In genomic region chr3:40780341-40780800, GRCh38 we compare ENCODE assay signal across 8 cellular contexts.
DNase-seq lines count a peak whose midpoint lies in the region; ATAC-seq, FAIRE-seq and TF ChIP-seq lines count a peak whose summit lies in the region.

No MANE protein-coding gene starts in this region.

- H3K9ac ChIP-seq in endothelial cell of umbilical vein (replicated peaks; ENCODE audit: extremely low read depth, insufficient read depth, low read length), result no peak overlapping the region

- TF ChIP-seq CTCF in endothelial cell of umbilical vein (IDR thresholded peaks at IDR 0.05; ENCODE audit: extremely low read depth in 1 of 2, insufficient read depth in 1 of 2, low read depth in 1 of 2, low read length in 2 of 2) (no peak), transverse colon (IDR thresholded peaks at IDR 0.05) (no peak)

- intact Hi-C loops in endothelial cell of umbilical vein (cut with micrococcal nuclease) (no loop called here), transverse colon (cut with DNase I; ENCODE audit: low total_unique reads) (no loop called here)
- intact Hi-C loops in activated CD4-positive, alpha-beta T cell treated with anti-CD3 and anti-CD28 coated beads for 36 hours (cut with DNase I, micrococcal nuclease), result no loop called here

- H3K9me3 Mint-ChIP-seq in activated CD4-positive, alpha-beta T cell treated with anti-CD3 and anti-CD28 coated beads for 36 hours (ENCODE audit: low read depth), result no peaks in the 10 kb centered on the region
- H3K9me3 Mint-ChIP-seq in stimulated activated effector memory CD8-positive, alpha-beta T cell treated with anti-CD3 and anti-CD28 coated beads, Interleukin-12 subunit alpha, Interleukin-12 subunit beta, amount 100 ng/mL, for 72 hours, result no peaks in the 10 kb centered on the region

- TF ChIP-seq POLR2A in endothelial cell of umbilical vein (IDR thresholded peaks at IDR 0.05; ENCODE audit: low read depth, low read length) (no peak), transverse colon (IDR thresholded peaks at IDR 0.05) (no peak)

- no peaks in the 10 kb centered on the region for H3K9me1 ChIP-seq in endothelial cell of umbilical vein (replicated peaks; ENCODE audit: control insufficient read depth, extremely low read depth, insufficient read depth, low read length)

- CTCF ChIA-PET in endothelial cell of umbilical vein (lab: Charles Lee), result no interaction called here
- CTCF ChIA-PET in activated CD4-positive, alpha-beta T cell treated with anti-CD3 and anti-CD28 coated beads for 36 hours (lab: Charles Lee), result interaction anchor here (1.1 kb wide), 1 partner anchor 11 kb away, joined by 4 read pairs; no protein-coding TSS in a partner anchor

- H2AFZ ChIP-seq in endothelial cell of umbilical vein (ENCODE audit: low read depth, low read length), result no peak overlapping the region

- H3K27me3 ChIP-seq in endothelial cell of umbilical vein (ENCODE audit: control insufficient read depth in 2 of 2, insufficient read depth in 2 of 2, low read length in 2 of 2) (no peaks in the 10 kb centered on the region), transverse colon (no peaks in the 10 kb centered on the region)

- H3K27me3 Mint-ChIP-seq in activated CD4-positive, alpha-beta T cell treated with anti-CD3 and anti-CD28 coated beads for 36 hours, result peaks cover 11% of the 10 kb centered on the region

- BruUV-seq in endothelial cell of umbilical vein (replicated peaks; lab: Mats Ljungman, UMichigan), result no TSS peak

- POLR2A ChIA-PET in endothelial cell of umbilical vein (lab: Charles Lee), result interaction anchor here (0.7 kb wide), 1 partner anchor 159 kb away, joined by 4 read pairs; no protein-coding TSS in a partner anchor
- POLR2A ChIA-PET in activated CD4-positive, alpha-beta T cell treated with anti-CD3 and anti-CD28 coated beads for 36 hours (lab: Charles Lee), result interaction anchor here (0.7 kb wide), 1 partner anchor 146 kb away, joined by 5 read pairs; no protein-coding TSS in a partner anchor

- ATAC-seq in HG03571 (IDR thresholded peaks at IDR 0.05; ENCODE audit: unreplicated experiment), result no peak
- ATAC-seq in GM18909 (IDR thresholded peaks at IDR 0.05; ENCODE audit: poor library complexity, unreplicated experiment), result no peak
- ATAC-seq in activated CD4-positive, alpha-beta T cell treated with anti-CD3 and anti-CD28 coated beads for 36 hours, result no peak
- ATAC-seq in stimulated activated effector memory CD8-positive, alpha-beta T cell treated with anti-CD3 and anti-CD28 coated beads, Interleukin-12 subunit alpha, Interleukin-12 subunit beta, amount 100 ng/mL, for 72 hours, result no peak

- TF ChIP-seq EP300 in transverse colon (IDR thresholded peaks at IDR 0.05; ENCODE audit: low read depth), result no peak

- dilution Hi-C loops in endothelial cell of umbilical vein (cut with MboI; ENCODE audit: extremely low pct_ligation_motif_present, low sequenced_read_pairs), result no loop called here

- H3K27ac Mint-ChIP-seq in activated CD4-positive, alpha-beta T cell treated with anti-CD3 and anti-CD28 coated beads for 36 hours, result no peak overlapping the region
- H3K27ac Mint-ChIP-seq in stimulated activated effector memory CD8-positive, alpha-beta T cell treated with anti-CD3 and anti-CD28 coated beads, Interleukin-12 subunit alpha, Interleukin-12 subunit beta, amount 100 ng/mL, for 72 hours, result no peak overlapping the region

- no peaks in the 10 kb centered on the region for H4K20me1 ChIP-seq in endothelial cell of umbilical vein (replicated peaks; ENCODE audit: control insufficient read depth, extremely low read depth, insufficient read depth, low read length)

- H3K36me3 ChIP-seq in endothelial cell of umbilical vein (ENCODE audit: control insufficient read depth in 2 of 2, extremely low read depth in 1 of 2, insufficient read depth in 2 of 2, low read length in 2 of 2) (no peaks in the 10 kb centered on the region), transverse colon (no peaks in the 10 kb centered on the region)

- H3K79me2 ChIP-seq in endothelial cell of umbilical vein (ENCODE audit: control insufficient read depth, insufficient read depth, low read length), result no peaks in the 10 kb centered on the region

- H3K4me1 Mint-ChIP-seq in activated CD4-positive, alpha-beta T cell treated with anti-CD3 and anti-CD28 coated beads for 36 hours, result no peaks in the 10 kb centered on the region
- H3K4me1 Mint-ChIP-seq in stimulated activated effector memory CD8-positive, alpha-beta T cell treated with anti-CD3 and anti-CD28 coated beads, Interleukin-12 subunit alpha, Interleukin-12 subunit beta, amount 100 ng/mL, for 72 hours, result no peaks in the 10 kb centered on the region

- H3K4me2 ChIP-seq in endothelial cell of umbilical vein (ENCODE audit: insufficient read depth, low read length), result no peak overlapping the region

- H3K36me3 Mint-ChIP-seq in activated CD4-positive, alpha-beta T cell treated with anti-CD3 and anti-CD28 coated beads for 36 hours (ENCODE audit: low read depth), result no peaks in the 10 kb centered on the region
- H3K36me3 Mint-ChIP-seq in stimulated activated effector memory CD8-positive, alpha-beta T cell treated with anti-CD3 and anti-CD28 coated beads, Interleukin-12 subunit alpha, Interleukin-12 subunit beta, amount 100 ng/mL, for 72 hours, result no peaks in the 10 kb centered on the region

- WGBS in transverse colon (ENCODE audit: low coverage in 1 of 2), 2 donors, result 64 to 73% methylated on average over 7 to 13 of the region's 13 CpGs

- in situ Hi-C loops in transverse colon (cut with MboI; ENCODE audit: low pct_ligation_motif_present in 1 of 4, low pct_unique_long_range_greater_than_20kb in 1 of 4, low sequenced_read_pairs in 3 of 4), result no loop called here

- no peak for FAIRE-seq in endothelial cell of umbilical vein (lab: Jason Lieb, UNC)

- H3K4me3 ChIP-seq in endothelial cell of umbilical vein (replicated peaks in 1 of 3; ENCODE audit: insufficient read depth in 1 of 3, low read depth in 1 of 3, low read length in 3 of 3), result no peak overlapping the region
- no peak overlapping the region for H3K4me3 ChIP-seq in transverse colon

- no peaks in the 10 kb centered on the region for H3K9me3 ChIP-seq in endothelial cell of umbilical vein (replicated peaks; ENCODE audit: control insufficient read depth, insufficient read depth, low read length)
- H3K9me3 ChIP-seq in transverse colon, result no peaks in the 10 kb centered on the region

- H3K27ac ChIP-seq in endothelial cell of umbilical vein (ENCODE audit: insufficient read depth, low read depth, low read length), result no peak overlapping the region
- H3K27ac ChIP-seq in transverse colon, result peak overlapping the region; percentile 59 to 78 (median 66)

- DNase-seq in NCI-H345 (lab: John Stamatoyannopoulos, UW) (peak; percentile 45), endothelial cell of umbilical vein (ENCODE audit: low read depth, low spot score) (peak; percentile 8), middle frontal gyrus (ENCODE audit: extremely low spot score, low spot score) (peak; percentile 57), transverse colon (peak; percentile 23)
- no peak for DNase-seq in activated CD4-positive, alpha-beta T cell treated with anti-CD3 and anti-CD28 coated beads for 36 hours
- no peak for DNase-seq in stimulated activated effector memory CD8-positive, alpha-beta T cell treated with anti-CD3 and anti-CD28 coated beads, Interleukin-12 subunit alpha, Interleukin-12 subunit beta, amount 100 ng/mL, for 72 hours (ENCODE audit: low spot score in 2 of 2)

- no peak overlapping the region for H3K4me3 Mint-ChIP-seq in activated CD4-positive, alpha-beta T cell treated with anti-CD3 and anti-CD28 coated beads for 36 hours
- H3K4me3 Mint-ChIP-seq in stimulated activated effector memory CD8-positive, alpha-beta T cell treated with anti-CD3 and anti-CD28 coated beads, Interleukin-12 subunit alpha, Interleukin-12 subunit beta, amount 100 ng/mL, for 72 hours, result no peak overlapping the region

- H3K4me1 ChIP-seq in endothelial cell of umbilical vein (ENCODE audit: control insufficient read depth, extremely low read depth, insufficient read depth, low read length), result no peaks in the 10 kb centered on the region
- H3K4me1 ChIP-seq in transverse colon, result peaks cover 0 to 13% (median 2%) of the 10 kb centered on the region in 4 donors

TF ChIP-seq in endothelial cell of umbilical vein, 7 proteins besides CTCF, POLR2A, EP300 and RAD21:
- TF ChIP-seq JUN (IDR thresholded peaks at IDR 0.05; ENCODE audit: borderline replicate concordance, insufficient read depth, insufficient read length, low read depth) (no peak), GATA2 (IDR thresholded peaks at IDR 0.05; ENCODE audit: insufficient read depth, insufficient read length, low read depth, low read length) (no peak), FOS (IDR thresholded peaks at IDR 0.05; ENCODE audit: borderline replicate concordance, insufficient read depth, low read length) (no peak), MAX (IDR thresholded peaks at IDR 0.05; ENCODE audit: insufficient read depth, insufficient read length) (no peak), POLR2AphosphoS5 (IDR thresholded peaks at IDR 0.05; ENCODE audit: insufficient read depth, low read depth, low read length) (no peak), EZH2 (IDR thresholded peaks at IDR 0.05; ENCODE audit: borderline replicate concordance, low read depth, low read length, severe bottlenecking) (no peak), MYC (IDR thresholded peaks at IDR 0.05; ENCODE audit: low read depth, low read length) (no peak)

Comparison
In these comparisons a context has a peak if more than half of its experiments do, and no peak if none do; other contexts are left out.
1. DNase-seq: peak in NCI-H345 (single experiment), endothelial cell of umbilical vein (single experiment), middle frontal gyrus (single experiment) and transverse colon (single experiment); none in activated CD4-positive, alpha-beta T cell treated with anti-CD3 and anti-CD28 coated beads for 36 hours (single experiment) and stimulated activated effector memory CD8-positive, alpha-beta T cell treated with anti-CD3 and anti-CD28 coated beads, Interleukin-12 subunit alpha, Interleukin-12 subunit beta, amount 100 ng/mL, for 72 hours (0 of 2).